Comparison of ENCODE assay signal across 16 cellular contexts in the genomic region with DNA sequence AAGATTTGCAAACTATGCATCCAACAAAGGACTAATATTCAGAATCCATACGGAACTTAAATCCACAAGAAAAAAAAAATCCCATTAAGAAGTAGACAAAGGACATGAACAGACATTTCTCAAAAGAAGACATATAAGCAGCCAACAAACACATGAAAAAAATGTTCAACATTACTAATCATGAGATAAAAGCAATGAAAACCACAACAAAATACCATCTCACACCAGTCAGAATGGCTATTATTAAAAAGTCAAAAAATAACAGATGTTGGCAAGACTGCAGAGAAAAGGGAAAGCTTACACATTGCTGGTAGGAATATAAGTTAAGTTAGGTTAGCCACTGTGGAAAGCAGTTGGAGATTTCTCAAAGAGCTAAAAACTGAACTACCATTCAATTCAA. TPM values are rescaled to one million over a fixed set of nuclear protein-coding genes. Genes with fewer than 3 reads are reported as not detected.
DNase-seq lines count a peak whose midpoint lies in the region; ATAC-seq and TF ChIP-seq lines count a peak whose summit lies in the region.
"Had no signal": no experiment of that assay in that cellular context is flagged by ENCODE, and none has a peak within 500 bp of the region (broad histone marks: within the 10 kb centered on the region; RNA-seq: fewer than 3 reads in every experiment).

No MANE protein-coding gene starts in this region.

- no peaks in the 10 kb centered on the region for H3K9me3 ChIP-seq in mammary epithelial cell (replicated peaks; ENCODE audit: insufficient read depth, low read length)
- H3K9me3 ChIP-seq: Caco-2 had no signal

- peaks cover 99% of the 10 kb centered on the region for H3K79me2 ChIP-seq in mammary epithelial cell (ENCODE audit: insufficient read depth, low read length)

- BruUV-seq in mammary epithelial cell (replicated peaks; lab: Mats Ljungman, UMichigan) = no TSS peak

- in situ Hi-C loops in mammary epithelial cell (cut with MboI; ENCODE audit: low sequenced_read_pairs in 2 of 2) = no loop called here

- TF ChIP-seq CTCF in AG10803 (conservative IDR thresholded peaks at IDR 0.05; ENCODE audit: low read length) = no peak
- no peak for TF ChIP-seq CTCF in HFFc6 (IDR thresholded peaks at IDR 0.05)
- no peak for TF ChIP-seq CTCF in mammary epithelial cell (conservative IDR thresholded peaks at IDR 0.05 in 1 of 2, IDR thresholded peaks at IDR 0.05 in 1 of 2; ENCODE audit: extremely low read depth in 1 of 2, insufficient read depth in 1 of 2, low read depth in 1 of 2, low read length in 2 of 2)

- intact Hi-C loops in mammary epithelial cell (cut with micrococcal nuclease) = no loop called here

- H3K27me3 ChIP-seq in mammary epithelial cell (ENCODE audit: insufficient read depth, low read length) = no peaks in the 10 kb centered on the region

- H3K9me3 Mint-ChIP-seq in HFFc6 (peaks cover 9% of the 10 kb centered on the region), immature natural killer cell (no peaks in the 10 kb centered on the region)
- peaks cover 18% of the 10 kb centered on the region for H3K9me3 Mint-ChIP-seq in activated CD4-positive, alpha-beta memory T cell treated with anti-CD3 and anti-CD28 coated beads, Interleukin-2, amount 10 ng/mL, durations not matched to agents 7 days and 5 days

- H3K4me3 ChIP-seq in AG10803 (ENCODE audit: low read length) = no peak overlapping the region
- H3K4me3 ChIP-seq in mammary epithelial cell (replicated peaks in 1 of 3; ENCODE audit: insufficient read depth in 1 of 3, low read depth in 2 of 3, low read length in 3 of 3) = no peak overlapping the region

- CTCF ChIA-PET in mammary epithelial cell (lab: Charles Lee; ENCODE audit: low non-redundant PET) = no interaction called here
- CTCF ChIA-PET in activated CD4-positive, alpha-beta memory T cell treated with anti-CD3 and anti-CD28 coated beads, Interleukin-2, amount 10 ng/mL, durations not matched to agents 7 days and 5 days (lab: Charles Lee) = interaction anchor here (0.7 to 1.2 kb wide), 2 partner anchors 15 to 284 kb away, joined by 3 to 4 read pairs; no protein-coding TSS in a partner anchor

- POLR2A ChIA-PET in activated CD4-positive, alpha-beta memory T cell treated with anti-CD3 and anti-CD28 coated beads, Interleukin-2, amount 10 ng/mL, durations not matched to agents 7 days and 5 days (lab: Charles Lee) = interaction anchor here (0.6 to 2.0 kb wide), 2 partner anchors 16 to 176 kb away, joined by 3 to 8 read pairs; a partner anchor contains a TSS

- DNase-seq in AG10803 (ENCODE audit: low read depth) (peak; percentile 61), HFFc6 (peak; percentile 47), mammary epithelial cell (peak; percentile 45), immature natural killer cell (no peak)
- DNase-seq in activated CD4-positive, alpha-beta memory T cell treated with anti-CD3 and anti-CD28 coated beads, Interleukin-2, amount 10 ng/mL, durations not matched to agents 7 days and 5 days = no peak
- DNase-seq in activated CD4-positive, alpha-beta T cell treated with anti-CD3 and anti-CD28 coated beads for 4 hours = no peak
- DNase-seq: activated naive CD4-positive, alpha-beta T cell treated with anti-CD3 and anti-CD28 coated beads, Interleukin-2, amount 50 U/mL, for 16 hours; Caco-2; H7; MM.1S; NCI-H1694 treated with DMSO at 0.1 percent for 48 hours; Right ventricle myocardium superior; T-helper 2 cell had no signal

- no peak for ATAC-seq in GM18520 (IDR thresholded peaks at IDR 0.05; ENCODE audit: unreplicated experiment)
- ATAC-seq in GM21576 (IDR thresholded peaks at IDR 0.05; ENCODE audit: unreplicated experiment) = no peak

- no peak overlapping the region for H2AFZ ChIP-seq in mammary epithelial cell (ENCODE audit: low read depth, low read length)

- H3K27ac ChIP-seq in mammary epithelial cell (ENCODE audit: insufficient read depth, low read depth, low read length) = no peak overlapping the region

- peaks cover 41% of the 10 kb centered on the region for H3K36me3 Mint-ChIP-seq in HFFc6 (ENCODE audit: low read depth)
- no peaks in the 10 kb centered on the region for H3K36me3 Mint-ChIP-seq in immature natural killer cell
- H3K36me3 Mint-ChIP-seq in activated CD4-positive, alpha-beta memory T cell treated with anti-CD3 and anti-CD28 coated beads, Interleukin-2, amount 10 ng/mL, durations not matched to agents 7 days and 5 days (ENCODE audit: low read depth) = peaks cover 40% of the 10 kb centered on the region

- dilution Hi-C loops in mammary epithelial cell (cut with HindIII; ENCODE audit: low sequenced_read_pairs) = no loop called here

- H3K4me1 ChIP-seq in mammary epithelial cell (ENCODE audit: insufficient read depth, low read length) = peaks cover 4% of the 10 kb centered on the region
- H3K4me1 ChIP-seq: Caco-2 had no signal

- H3K4me1 Mint-ChIP-seq in HFFc6 (ENCODE audit: low read depth) (peaks cover 61% of the 10 kb centered on the region), immature natural killer cell (peaks cover 80 to 99% of the 10 kb centered on the region in 2 donors)
- H3K4me1 Mint-ChIP-seq in activated CD4-positive, alpha-beta memory T cell treated with anti-CD3 and anti-CD28 coated beads, Interleukin-2, amount 10 ng/mL, durations not matched to agents 7 days and 5 days = peaks cover 50% of the 10 kb centered on the region

- 80% methylated on average over 1 of the region's 1 CpG for WGBS in mammary epithelial cell (ENCODE audit: low coverage, missing lambda C conversion rate)

- H3K27ac Mint-ChIP-seq in HFFc6 = peak overlapping the region; percentile 37
- peak overlapping the region in 5 of 6 donors; percentile 0 to 65 (median 14) for H3K27ac Mint-ChIP-seq in immature natural killer cell
- no peak overlapping the region for H3K27ac Mint-ChIP-seq in activated CD4-positive, alpha-beta memory T cell treated with anti-CD3 and anti-CD28 coated beads, Interleukin-2, amount 10 ng/mL, durations not matched to agents 7 days and 5 days

- H3K4me3 Mint-ChIP-seq in HFFc6 (peak overlapping the region; percentile 42; the same call in 1 of the 2 replicates), immature natural killer cell (peak overlapping the region; percentile 5 to 58 (median 30))
- no peak overlapping the region for H3K4me3 Mint-ChIP-seq in activated CD4-positive, alpha-beta memory T cell treated with anti-CD3 and anti-CD28 coated beads, Interleukin-2, amount 10 ng/mL, durations not matched to agents 7 days and 5 days
- H3K4me3 Mint-ChIP-seq: neural crest cell had no signal

- H4K20me1 ChIP-seq in mammary epithelial cell (ENCODE audit: insufficient read depth, low read length) = peaks cover 2% of the 10 kb centered on the region

- no peak overlapping the region for H3K9ac ChIP-seq in mammary epithelial cell (ENCODE audit: insufficient read depth, low read length)

- peak overlapping the region; percentile 11 for H3K4me2 ChIP-seq in mammary epithelial cell (ENCODE audit: insufficient read depth, low read depth, low read length)

- no peaks in the 10 kb centered on the region for H3K36me3 ChIP-seq in mammary epithelial cell (ENCODE audit: insufficient read depth, low read length)

- no peaks in the 10 kb centered on the region for H3K27me3 Mint-ChIP-seq in HFFc6 (ENCODE audit: insufficient read depth)
- H3K27me3 Mint-ChIP-seq in immature natural killer cell (ENCODE audit: low read depth in 3 of 3) = peaks cover 6 to 38% (median 13%) of the 10 kb centered on the region in 3 donors
- no peaks in the 10 kb centered on the region for H3K27me3 Mint-ChIP-seq in activated CD4-positive, alpha-beta memory T cell treated with anti-CD3 and anti-CD28 coated beads, Interleukin-2, amount 10 ng/mL, durations not matched to agents 7 days and 5 days

RNA-seq across cellular contexts. Expression of a gene that starts 16.2 kb away (rescaled TPM):
- 10 to 100 TPM; 24.6 to 28.8 (median 26.5) TPM for total RNA-seq in HFFc6 (2021; fragmentation: NEBNext Ultra II Directional; extraction: Animal tissue kit (Norgen Biotek cat#: 25700))
- 10 to 100 TPM; 42.5 to 64.2 TPM for total RNA-seq in mammary epithelial cell
- polyA plus RNA-seq in mammary epithelial cell = 10.7 TPM
- 112 TPM for polyA minus RNA-seq in mammary epithelial cell
- polyA plus RNA-seq in immature natural killer cell = 10 to 100 TPM; 27.2 to 64.0 (median 52.7) TPM
- total RNA-seq in activated CD4-positive, alpha-beta memory T cell treated with anti-CD3 and anti-CD28 coated beads, Interleukin-2, amount 10 ng/mL, durations not matched to agents 7 days and 5 days = 10 to 100 TPM; 41.5 to 42.5 TPM

Comparison
In these comparisons a context has a peak if more than half of its experiments do, and no peak if none do; other contexts are left out.
1. DNase-seq: peak in AG10803 (single experiment), HFFc6 (single experiment) and mammary epithelial cell (single experiment); none in immature natural killer cell (0 of 3), activated CD4-positive, alpha-beta memory T cell treated with anti-CD3 and anti-CD28 coated beads, Interleukin-2, amount 10 ng/mL, durations not matched to agents 7 days and 5 days (single experiment) and activated CD4-positive, alpha-beta T cell treated with anti-CD3 and anti-CD28 coated beads for 4 hours (0 of 2).